ENCODE assay signal across 11 cellular contexts in genomic region chr9:79858509-79858908, GRCh38.
DNase-seq lines count a peak whose midpoint lies in the region; ATAC-seq, FAIRE-seq and TF ChIP-seq lines count a peak whose summit lies in the region.
"Had no signal": no experiment of that assay in that cellular context is flagged by ENCODE, and none has a peak within 500 bp of the region (broad histone marks: within the 10 kb centered on the region; RNA-seq: fewer than 3 reads in every experiment).

No MANE protein-coding gene starts in this region.

- intact Hi-C loops in GM12878 (cut with micrococcal nuclease; ENCODE audit: unreplicated experiment): no loop called here
- intact Hi-C loops in sciatic nerve (cut with DNase I): no loop called here
- intact Hi-C loops in transverse colon (cut with DNase I; ENCODE audit: low total_unique reads): no loop called here

- in situ Hi-C loops in GM12878 (cut with MboI): no loop called here
- in situ Hi-C loops in transverse colon (cut with MboI; ENCODE audit: low pct_ligation_motif_present in 1 of 4, low pct_unique_long_range_greater_than_20kb in 1 of 4, low sequenced_read_pairs in 3 of 4): no loop called here

- no TSS peak for BruUV-seq in GM12878 (replicated peaks; lab: Mats Ljungman, UMichigan)

- no peak for TF ChIP-seq POLR2A in GM12878 (IDR thresholded peaks at IDR 0.05; ENCODE audit: low read depth, low read length)
- no peak for TF ChIP-seq POLR2A in transverse colon (IDR thresholded peaks at IDR 0.05)

- no peaks in the 10 kb centered on the region for H3K79me2 ChIP-seq in GM12878 (ENCODE audit: control insufficient read depth, insufficient read depth, low read length)

- TF ChIP-seq CTCF in GM12878 (IDR thresholded peaks at IDR 0.05 in 2 of 3, conservative IDR thresholded peaks at IDR 0.05 in 1 of 3; ENCODE audit: control insufficient read depth in 2 of 3, extremely low read depth in 1 of 3, insufficient read depth in 1 of 3, low read depth in 3 of 3, low read length in 3 of 3): no peak
- TF ChIP-seq CTCF in transverse colon (IDR thresholded peaks at IDR 0.05): no peak

- no peak for FAIRE-seq in GM12878 (lab: Jason Lieb, UNC)

- SMC1A ChIA-PET in GM12878 (lab: Charles Lee; ENCODE audit: uncharacterized antibody, unreplicated experiment): no interaction called here

- TF ChIP-seq EP300 in GM12878 (IDR thresholded peaks at IDR 0.05; ENCODE audit: borderline replicate concordance in 1 of 2, control insufficient read depth in 1 of 2, low read depth in 2 of 2, low read length in 2 of 2) (no peak), transverse colon (IDR thresholded peaks at IDR 0.05; ENCODE audit: low read depth) (no peak)

- POLR2A ChIA-PET in GM12878 (lab: Charles Lee): no interaction called here

- H3K9me3 ChIP-seq in GM12878 (replicated peaks; ENCODE audit: control insufficient read depth, insufficient read depth, low read length): no peaks in the 10 kb centered on the region; the same call in 2 of the 3 replicates
- H3K9me3 ChIP-seq in transverse colon: no peaks in the 10 kb centered on the region
- H3K9me3 ChIP-seq: heart left ventricle had no signal

- H3K4me1 ChIP-seq in GM12878 (ENCODE audit: control insufficient read depth, insufficient read depth, low read length): no peaks in the 10 kb centered on the region
- no peaks in the 10 kb centered on the region for H3K4me1 ChIP-seq in transverse colon

- H3K27ac ChIP-seq in GM12878 (ENCODE audit: control insufficient read depth, insufficient read depth) (no peak overlapping the region), transverse colon (no peak overlapping the region)
- H3K27ac ChIP-seq: C4-2B, SK-N-MC had no signal

- H3K9ac ChIP-seq in GM12878 (ENCODE audit: control insufficient read depth, insufficient read depth, low read length): no peak overlapping the region

- H3K36me3 ChIP-seq in GM12878 (ENCODE audit: control insufficient read depth in 2 of 2, insufficient read depth in 2 of 2, low read length in 1 of 2) (no peaks in the 10 kb centered on the region), transverse colon (no peaks in the 10 kb centered on the region)
- H3K36me3 ChIP-seq: heart left ventricle had no signal

- ATAC-seq in activated CD4-positive, CD25-positive, alpha-beta regulatory T cell treated with anti-CD3 and anti-CD28 coated beads, Interleukin-2, amount 50 U/mL, for 24 hours: peak; percentile 69
- ATAC-seq in GM12878 (peak; percentile 77), sciatic nerve (peak; percentile 71)

- no peak for TF ChIP-seq RAD21 in GM12878 (IDR thresholded peaks at IDR 0.05; ENCODE audit: insufficient read depth, low read depth, low read length)

- no peak overlapping the region for H2AFZ ChIP-seq in GM12878 (ENCODE audit: control insufficient read depth, low read depth, low read length)

- 67% methylated on average over 3 of the region's 3 CpGs for WGBS in GM12878 (ENCODE audit: insufficient coverage, insufficient replicate concordance, low lambda C conversion rate, missing lambda C conversion rate)
- WGBS in transverse colon (ENCODE audit: low coverage in 1 of 2), 2 donors: 57 to 80% methylated on average over 1 to 3 of the region's 3 CpGs

- RAD21 ChIA-PET in GM12878 (lab: Charles Lee; ENCODE audit: unreplicated experiment): no interaction called here

- CTCF ChIA-PET in GM12878 (lab: Yijun Ruan, JAX): no interaction called here

- H3K27me3 ChIP-seq in GM12878 (replicated peaks in 1 of 2; ENCODE audit: control insufficient read depth in 2 of 2, insufficient read depth in 2 of 2, low read length in 1 of 2) (no peaks in the 10 kb centered on the region), transverse colon (no peaks in the 10 kb centered on the region)
- H3K27me3 ChIP-seq: heart left ventricle had no signal

- H3K4me3 ChIP-seq in GM12878 (no peak overlapping the region), transverse colon (no peak overlapping the region)
- H3K4me3 ChIP-seq: SK-N-MC had no signal

- no peaks in the 10 kb centered on the region for H4K20me1 ChIP-seq in GM12878 (ENCODE audit: control insufficient read depth, insufficient read depth)

- no peak for DNase-seq in activated CD4-positive, CD25-positive, alpha-beta regulatory T cell treated with anti-CD3 and anti-CD28 coated beads, Interleukin-2, amount 50 U/mL, for 72 hours
- peak; percentile 19 for DNase-seq in HS-27A (ENCODE audit: low read depth)
- no peak for DNase-seq in GM12878 (ENCODE audit: low read depth, low spot score)
- DNase-seq in sciatic nerve (ENCODE audit: low spot score): no peak
- DNase-seq in NCI-H1048 (lab: John Stamatoyannopoulos, UW): no peak
- DNase-seq in transverse colon: no peak
- no peak for DNase-seq in NCI-H146 treated with DMSO at 0.1 percent for 48 hours (lab: John Stamatoyannopoulos, UW; ENCODE audit: unreplicated experiment)
- DNase-seq: heart left ventricle had no signal

- no peak overlapping the region for H3K4me2 ChIP-seq in GM12878 (ENCODE audit: control insufficient read depth, insufficient read depth)

TF ChIP-seq in GM12878, 131 proteins besides CTCF, POLR2A, EP300 and RAD21:
- TF ChIP-seq NFIC (IDR thresholded peaks at IDR 0.05; ENCODE audit: low read depth, low read length) (no peak), RELA (IDR thresholded peaks at IDR 0.05; ENCODE audit: borderline replicate concordance, partially characterized antibody) (no peak), NFXL1 (IDR thresholded peaks at IDR 0.05; ENCODE audit: borderline replicate concordance) (no peak), STAT3 (IDR thresholded peaks at IDR 0.05; ENCODE audit: low read depth, low read length) (no peak), NKRF (conservative IDR thresholded peaks at IDR 0.05) (no peak), MEF2A (IDR thresholded peaks at IDR 0.05; ENCODE audit: insufficient read depth, low read depth, low read length) (no peak), PAX8 (IDR thresholded peaks at IDR 0.05) (no peak), SIN3A (IDR thresholded peaks at IDR 0.05; ENCODE audit: low read depth, low read length) (no peak), KLF5 (IDR thresholded peaks at IDR 0.05; ENCODE audit: partially characterized antibody) (no peak), ZNF24 (IDR thresholded peaks at IDR 0.05) (no peak), SIX5 (IDR thresholded peaks at IDR 0.05; ENCODE audit: low read depth, low read length, severe bottlenecking) (no peak)
